9 cellular contexts compared by ENCODE assay signal in genomic region chr6:160069050-160069454, GRCh38. TPM values are rescaled to one million over a fixed set of nuclear protein-coding genes. Genes with fewer than 3 reads are reported as not detected.
DNase-seq lines count a peak whose midpoint lies in the region; ATAC-seq and TF ChIP-seq lines count a peak whose summit lies in the region.
"Had no signal": no experiment of that assay in that cellular context is flagged by ENCODE, and none has a peak within 500 bp of the region (broad histone marks: within the 10 kb centered on the region; RNA-seq: fewer than 3 reads in every experiment).

No MANE protein-coding gene starts in this region.

- POLR2A ChIA-PET in GM10248 (lab: Yijun Ruan, JAX), result interaction anchor here (1.0 kb wide), 1 partner anchor 95 kb away, joined by 3 read pairs; no protein-coding TSS in a partner anchor

- TF ChIP-seq EP300 in stomach (IDR thresholded peaks at IDR 0.05), result no peak

- no peaks in the 10 kb centered on the region for H3K4me1 ChIP-seq in stomach

- H3K9me3 ChIP-seq in stomach, result no peaks in the 10 kb centered on the region

- intact Hi-C loops in stomach (cut with DNase I; ENCODE audit: low total_unique reads), result no loop called here

- DNase-seq in GM10248 (ENCODE audit: extremely low spot score) (peak; percentile 56), stomach (no peak), DMS114 treated with DMSO at 0.1 percent for 48 hours (lab: John Stamatoyannopoulos, UW; ENCODE audit: unreplicated experiment) (no peak), SK-N-DZ (ENCODE audit: low spot score) (no peak), nucleus accumbens (lab: John Stamatoyannopoulos, UW) (no peak)
- peak; percentile 12 for DNase-seq in activated effector memory CD4-positive, alpha-beta T cell treated with Interleukin-2 at 50 U/mL for 16 hours

- H3K36me3 ChIP-seq in stomach, result peaks cover 75 to 100% (median 99%) of the 10 kb centered on the region in 4 donors

- 74 to 90% (median 82%) methylated on average over 9 of the region's 9 CpGs for WGBS in stomach, 5 donors

- no peaks in the 10 kb centered on the region for H3K27me3 ChIP-seq in stomach

- no peak for TF ChIP-seq POLR2A in stomach (IDR thresholded peaks at IDR 0.05)

- no peak overlapping the region for H3K27ac ChIP-seq in stomach

- ATAC-seq in GM19438 (IDR thresholded peaks at IDR 0.05; ENCODE audit: low read depth, unreplicated experiment) (peak; percentile 96), HG03159 (IDR thresholded peaks at IDR 0.05; ENCODE audit: unreplicated experiment) (peak; percentile 93)
- ATAC-seq: Panc1 had no signal

- TF ChIP-seq CTCF in GM10248 (IDR thresholded peaks at IDR 0.05; ENCODE audit: control extremely low read depth, extremely low read depth, low read depth, missing control alignments) (no peak), stomach (IDR thresholded peaks at IDR 0.05) (no peak)

- CTCF ChIA-PET in GM10248 (lab: Yijun Ruan, JAX), result no interaction called here

- H3K4me3 ChIP-seq in stomach, result no peak overlapping the region

RNA-seq across cellular contexts. Expression of gene SLC22A1, which starts 52.6 kb away (rescaled TPM):
- 10 to 100 TPM in 1 of 5 donors, 1 to 10 TPM in 3, not detected in 1; 2.0 to 36.2 (median 2.7) TPM for total RNA-seq in stomach
- under 1 TPM in 2 of 3 donors, not detected in 1; 0.20 to 0.31 TPM for polyA plus RNA-seq in stomach
- 0.24 TPM in 1 of 2 replicates, not detected in the other for polyA plus RNA-seq in SK-N-DZ (2014; cell fraction: cytosol; rRNA removed)
- 0.46 TPM in 1 of 2 replicates, not detected in the other for polyA plus RNA-seq in SK-N-DZ (2014; cell fraction: nucleus; rRNA removed)

Comparison
In these comparisons a context has a peak if more than half of its experiments do, and no peak if none do; other contexts are left out.
1. DNase-seq: peak in GM10248 (single experiment) and activated effector memory CD4-positive, alpha-beta T cell treated with Interleukin-2 at 50 U/mL for 16 hours (single experiment); none in stomach (single experiment), DMS114 treated with DMSO at 0.1 percent for 48 hours (single experiment), SK-N-DZ (single experiment) and nucleus accumbens (0 of 56).